Comparison of ENCODE assay signal across 9 cellular contexts in genomic region chr10:57338823-57339558, GRCh38.
DNase-seq lines count a peak whose midpoint lies in the region; ATAC-seq and TF ChIP-seq lines count a peak whose summit lies in the region.
"Had no signal": no experiment of that assay in that cellular context is flagged by ENCODE, and none has a peak within 500 bp of the region (broad histone marks: within the 10 kb centered on the region; RNA-seq: fewer than 3 reads in every experiment).

No MANE protein-coding gene starts in this region.

- no peaks in the 10 kb centered on the region for H3K27me3 ChIP-seq in OCI-LY3 (ENCODE audit: low read depth, low read length)
- no peaks in the 10 kb centered on the region for H3K27me3 ChIP-seq in parathyroid adenoma (ENCODE audit: control insufficient read depth, insufficient read depth, low read length)

- peaks cover 5% of the 10 kb centered on the region for H3K9me3 Mint-ChIP-seq in stimulated activated effector memory CD8-positive, alpha-beta T cell treated with anti-CD3 and anti-CD28 coated beads, Interleukin-12 subunit alpha, Interleukin-12 subunit beta, amount 100 ng/mL, for 72 hours
- H3K9me3 Mint-ChIP-seq in activated T-helper 1 cell treated with anti-CD3 and anti-CD28 coated beads, Interleukin-12 subunit alpha, Interleukin-12 subunit beta, Interleukin-2, Interleukin-4 antibody, amounts not matched to agents 30 ng/mL and 10 ng/mL and 1 ng/mL, durations not matched to agents 14 hours and 24 hours and 36 hours, result no peaks in the 10 kb centered on the region

- no peak overlapping the region for H2AFZ ChIP-seq in OCI-LY3 (ENCODE audit: low read depth, low read length)
- no peak overlapping the region for H2AFZ ChIP-seq in parathyroid adenoma

- H3K4me1 Mint-ChIP-seq in stimulated activated effector memory CD8-positive, alpha-beta T cell treated with anti-CD3 and anti-CD28 coated beads, Interleukin-12 subunit alpha, Interleukin-12 subunit beta, amount 100 ng/mL, for 72 hours, result no peaks in the 10 kb centered on the region
- H3K4me1 Mint-ChIP-seq in activated T-helper 1 cell treated with anti-CD3 and anti-CD28 coated beads, Interleukin-12 subunit alpha, Interleukin-12 subunit beta, Interleukin-2, Interleukin-4 antibody, amounts not matched to agents 30 ng/mL and 10 ng/mL and 1 ng/mL, durations not matched to agents 14 hours and 24 hours and 36 hours (ENCODE audit: low read depth), result no peaks in the 10 kb centered on the region
- H3K4me1 Mint-ChIP-seq: IgD-negative memory B cell had no signal

- H3K9me3 ChIP-seq in OCI-LY3 (ENCODE audit: insufficient read depth, low read length), result no peaks in the 10 kb centered on the region
- H3K9me3 ChIP-seq in parathyroid adenoma (ENCODE audit: control insufficient read depth, low read length), result no peaks in the 10 kb centered on the region

- DNase-seq in AG08395 (ENCODE audit: low spot score) (peak; percentile 33), epithelial cell of proximal tubule (ENCODE audit: low read depth) (peak; percentile 2)
- no peak for DNase-seq in stimulated activated effector memory CD8-positive, alpha-beta T cell treated with anti-CD3 and anti-CD28 coated beads, Interleukin-12 subunit alpha, Interleukin-12 subunit beta, amount 100 ng/mL, for 72 hours (ENCODE audit: low spot score in 2 of 2)
- DNase-seq in activated T-helper 1 cell treated with anti-CD3 and anti-CD28 coated beads, Interleukin-12 subunit alpha, Interleukin-12 subunit beta, Interleukin-2, Interleukin-4 antibody, amounts not matched to agents 30 ng/mL and 10 ng/mL and 1 ng/mL, durations not matched to agents 14 hours and 24 hours and 36 hours (ENCODE audit: low spot score), result no peak

- no peaks in the 10 kb centered on the region for H3K36me3 Mint-ChIP-seq in stimulated activated effector memory CD8-positive, alpha-beta T cell treated with anti-CD3 and anti-CD28 coated beads, Interleukin-12 subunit alpha, Interleukin-12 subunit beta, amount 100 ng/mL, for 72 hours
- H3K36me3 Mint-ChIP-seq in activated T-helper 1 cell treated with anti-CD3 and anti-CD28 coated beads, Interleukin-12 subunit alpha, Interleukin-12 subunit beta, Interleukin-2, Interleukin-4 antibody, amounts not matched to agents 30 ng/mL and 10 ng/mL and 1 ng/mL, durations not matched to agents 14 hours and 24 hours and 36 hours (ENCODE audit: low read depth), result no peaks in the 10 kb centered on the region
- H3K36me3 Mint-ChIP-seq: IgD-negative memory B cell had no signal

- no peak overlapping the region for H3K4me3 Mint-ChIP-seq in stimulated activated effector memory CD8-positive, alpha-beta T cell treated with anti-CD3 and anti-CD28 coated beads, Interleukin-12 subunit alpha, Interleukin-12 subunit beta, amount 100 ng/mL, for 72 hours
- no peak overlapping the region for H3K4me3 Mint-ChIP-seq in activated T-helper 1 cell treated with anti-CD3 and anti-CD28 coated beads, Interleukin-12 subunit alpha, Interleukin-12 subunit beta, Interleukin-2, Interleukin-4 antibody, amounts not matched to agents 30 ng/mL and 10 ng/mL and 1 ng/mL, durations not matched to agents 14 hours and 24 hours and 36 hours
- H3K4me3 Mint-ChIP-seq: IgD-negative memory B cell had no signal

- H3K79me2 ChIP-seq in OCI-LY3 (ENCODE audit: low read length) (no peaks in the 10 kb centered on the region), parathyroid adenoma (no peaks in the 10 kb centered on the region)

- H3K4me2 ChIP-seq in OCI-LY3 (ENCODE audit: low read length) (no peak overlapping the region), parathyroid adenoma (ENCODE audit: low read length) (no peak overlapping the region)

- H3K9ac ChIP-seq in OCI-LY3 (ENCODE audit: low read length) (no peak overlapping the region), parathyroid adenoma (no peak overlapping the region)

- H4K20me1 ChIP-seq in OCI-LY3 (ENCODE audit: insufficient read depth, low read length), result no peaks in the 10 kb centered on the region

- no peaks in the 10 kb centered on the region for H3K27me3 Mint-ChIP-seq in activated T-helper 1 cell treated with anti-CD3 and anti-CD28 coated beads, Interleukin-12 subunit alpha, Interleukin-12 subunit beta, Interleukin-2, Interleukin-4 antibody, amounts not matched to agents 30 ng/mL and 10 ng/mL and 1 ng/mL, durations not matched to agents 14 hours and 24 hours and 36 hours (ENCODE audit: insufficient read depth)
- H3K27me3 Mint-ChIP-seq: IgD-negative memory B cell had no signal

- TF ChIP-seq CTCF in GM12874 (IDR thresholded peaks at IDR 0.05; ENCODE audit: insufficient read depth, low read depth, low read length), result peak; percentile 34; the same call in 1 of the 2 replicates
- peak; percentile 62 for TF ChIP-seq CTCF in OCI-LY3 (IDR thresholded peaks at IDR 0.05; ENCODE audit: low read depth, low read length)
- peak; percentile 62 for TF ChIP-seq CTCF in epithelial cell of proximal tubule (conservative IDR thresholded peaks at IDR 0.05; ENCODE audit: low read depth, low read length)
- peak; percentile 54 for TF ChIP-seq CTCF in parathyroid adenoma (IDR thresholded peaks at IDR 0.05)

- H3K27ac Mint-ChIP-seq in stimulated activated effector memory CD8-positive, alpha-beta T cell treated with anti-CD3 and anti-CD28 coated beads, Interleukin-12 subunit alpha, Interleukin-12 subunit beta, amount 100 ng/mL, for 72 hours, result no peak overlapping the region
- H3K27ac Mint-ChIP-seq in activated T-helper 1 cell treated with anti-CD3 and anti-CD28 coated beads, Interleukin-12 subunit alpha, Interleukin-12 subunit beta, Interleukin-2, Interleukin-4 antibody, amounts not matched to agents 30 ng/mL and 10 ng/mL and 1 ng/mL, durations not matched to agents 14 hours and 24 hours and 36 hours, result no peak overlapping the region
- H3K27ac Mint-ChIP-seq: IgD-negative memory B cell had no signal

- H3K4me3 ChIP-seq in OCI-LY3 (ENCODE audit: low read length) (no peak overlapping the region), epithelial cell of proximal tubule (ENCODE audit: low read depth, low read length) (no peak overlapping the region), parathyroid adenoma (ENCODE audit: low read depth, low read length) (no peak overlapping the region)

- H3K4me1 ChIP-seq in OCI-LY3 (ENCODE audit: low read length) (no peaks in the 10 kb centered on the region), parathyroid adenoma (no peaks in the 10 kb centered on the region)

- H3K36me3 ChIP-seq in OCI-LY3 (replicated peaks; ENCODE audit: low read depth, low read length) (no peaks in the 10 kb centered on the region), parathyroid adenoma (ENCODE audit: control insufficient read depth, insufficient read depth, low read length) (no peaks in the 10 kb centered on the region)

- ATAC-seq in HG03025 (IDR thresholded peaks at IDR 0.05; ENCODE audit: low FRiP score, unreplicated experiment), result peak; percentile 71
- no peak for ATAC-seq in stimulated activated effector memory CD8-positive, alpha-beta T cell treated with anti-CD3 and anti-CD28 coated beads, Interleukin-12 subunit alpha, Interleukin-12 subunit beta, amount 100 ng/mL, for 72 hours

- intact Hi-C loops in activated T-helper 1 cell treated with anti-CD3 and anti-CD28 coated beads, Interleukin-12 subunit alpha, Interleukin-12 subunit beta, Interleukin-2, Interleukin-4 antibody, amounts not matched to agents 30 ng/mL and 10 ng/mL and 1 ng/mL, durations not matched to agents 14 hours and 24 hours and 36 hours (cut with micrococcal nuclease), result no loop called here

- H3K27ac ChIP-seq in OCI-LY3 (ENCODE audit: low read length) (no peak overlapping the region), parathyroid adenoma (no peak overlapping the region)

Comparison
In these comparisons a context has a peak if more than half of its experiments do, and no peak if none do; other contexts are left out.
1. DNase-seq: peak in AG08395 (single experiment) and epithelial cell of proximal tubule (single experiment); none in stimulated activated effector memory CD8-positive, alpha-beta T cell treated with anti-CD3 and anti-CD28 coated beads, Interleukin-12 subunit alpha, Interleukin-12 subunit beta, amount 100 ng/mL, for 72 hours (0 of 2) and activated T-helper 1 cell treated with anti-CD3 and anti-CD28 coated beads, Interleukin-12 subunit alpha, Interleukin-12 subunit beta, Interleukin-2, Interleukin-4 antibody, amounts not matched to agents 30 ng/mL and 10 ng/mL and 1 ng/mL, durations not matched to agents 14 hours and 24 hours and 36 hours (single experiment).
2. Peak in every context shown above with its lines, with median percentiles within 50 percentile points of each other: CTCF ChIP-seq.